Comparison of ENCODE assay signal across 25 cellular contexts in genomic region chr7:72325561-72325960, GRCh38.
"Had no signal": no experiment of that assay in that cellular context is flagged by ENCODE, and none has a peak within 500 bp of the region (broad histone marks: within the 10 kb centered on the region; RNA-seq: fewer than 3 reads in every experiment).

No MANE protein-coding gene starts in this region.

- H3K27me3 Mint-ChIP-seq: naive thymus-derived CD4-positive, alpha-beta T cell; stimulated activated naive B cell treated with anti-CD40 and anti-IgM and Interleukin-4, amounts not matched to agents 10 μg/mL and 1 μg/mL and 100 μg/mL, for 72 hours had no signal

- H3K27ac Mint-ChIP-seq: mesothelial cell of epicardium; naive thymus-derived CD4-positive, alpha-beta T cell; natural killer cell treated with Interleukin-12 subunit alpha and Interleukin-12 subunit beta and Interleukin-15 and Interleukin-18, amount 100 ng/mL, for 72 hours; progenitor cell of endocrine pancreas; stimulated activated naive B cell treated with anti-CD40 and anti-IgM and Interleukin-4, amounts not matched to agents 10 μg/mL and 1 μg/mL and 100 μg/mL, for 72 hours had no signal

- H3K4me1 Mint-ChIP-seq: mesothelial cell of epicardium; naive thymus-derived CD4-positive, alpha-beta T cell; stimulated activated naive B cell treated with anti-CD40 and anti-IgM and Interleukin-4, amounts not matched to agents 10 μg/mL and 1 μg/mL and 100 μg/mL, for 72 hours had no signal

- DNase-seq: kidney glomerular epithelial cell; left cardiac atrium; left lung; mesendoderm; naive thymus-derived CD4-positive, alpha-beta T cell; ovary; right lobe of liver; stimulated activated CD4-positive, alpha-beta T cell treated with anti-CD3 and anti-CD28 coated beads, Interleukin-12 subunit alpha, Interleukin-12 subunit beta, amount 100 ng/mL, for 4 hours; stimulated activated CD4-positive, alpha-beta T cell treated with anti-CD3 and anti-CD28 coated beads, Interleukin-15, amount 100 ng/mL, for 24 hours; stimulated activated CD4-positive, alpha-beta T cell treated with anti-CD3 and anti-CD28 coated beads, Interleukin-2, amount 100 ng/mL, for 24 hours; stimulated activated CD4-positive, alpha-beta T cell treated with anti-CD3 and anti-CD28 coated beads, Interleukin-4, amount 100 ng/mL, for 1 hour; stimulated activated naive B cell treated with anti-CD40 and anti-IgM and Interleukin-4, amounts not matched to agents 10 μg/mL and 1 μg/mL and 100 μg/mL, for 72 hours; stimulated activated naive CD8-positive, alpha-beta T cell treated with anti-CD3 and anti-CD28 coated beads, Interleukin-15, Interleukin-2, amounts not matched to agents 100 U/mL and 50 U/mL, for 24 hours; stomach; testis; thyroid gland; transverse colon; upper lobe of left lung had no signal

- H3K36me3 Mint-ChIP-seq: mesothelial cell of epicardium; naive thymus-derived CD4-positive, alpha-beta T cell; natural killer cell treated with Interleukin-12 subunit alpha and Interleukin-12 subunit beta and Interleukin-15 and Interleukin-18, amount 100 ng/mL, for 72 hours; stimulated activated naive B cell treated with anti-CD40 and anti-IgM and Interleukin-4, amounts not matched to agents 10 μg/mL and 1 μg/mL and 100 μg/mL, for 72 hours had no signal

- H3K4me2 ChIP-seq: hepatocyte had no signal

- H3K9me3 Mint-ChIP-seq: mesothelial cell of epicardium; natural killer cell treated with Interleukin-12 subunit alpha and Interleukin-12 subunit beta and Interleukin-15 and Interleukin-18, amount 100 ng/mL, for 72 hours had no signal

- H3K36me3 ChIP-seq: left lung, ovary, right atrium auricular region, right lobe of liver, stomach, thyroid gland, transverse colon, upper lobe of left lung, vagina had no signal

- H3K9me3 ChIP-seq: left lung, ovary, right atrium auricular region, right lobe of liver, stomach, testis, thyroid gland, transverse colon, upper lobe of left lung, vagina had no signal

- H3K27ac ChIP-seq: hepatocyte, left lung, ovary, right atrium auricular region, right lobe of liver, stomach, testis, thyroid gland, transverse colon, upper lobe of left lung, vagina had no signal

- H3K4me3 ChIP-seq: hepatocyte, left lung, lung, ovary, right atrium auricular region, right lobe of liver, stomach, testis, thyroid gland, transverse colon, upper lobe of left lung, vagina had no signal

- H3K27me3 ChIP-seq: left lung, ovary, right atrium auricular region, right lobe of liver, stomach, testis, thyroid gland, transverse colon, upper lobe of left lung, vagina had no signal

- H3K4me1 ChIP-seq: left lung, right atrium auricular region, right lobe of liver, stomach, testis, thyroid gland, transverse colon, upper lobe of left lung, vagina had no signal

- H3K79me2 ChIP-seq: hepatocyte had no signal

- H3K4me3 Mint-ChIP-seq: mesothelial cell of epicardium; naive thymus-derived CD4-positive, alpha-beta T cell; natural killer cell treated with Interleukin-12 subunit alpha and Interleukin-12 subunit beta and Interleukin-15 and Interleukin-18, amount 100 ng/mL, for 72 hours; stimulated activated naive B cell treated with anti-CD40 and anti-IgM and Interleukin-4, amounts not matched to agents 10 μg/mL and 1 μg/mL and 100 μg/mL, for 72 hours had no signal

- ATAC-seq: left cardiac atrium; left lung; naive thymus-derived CD4-positive, alpha-beta T cell; natural killer cell treated with Interleukin-12 subunit alpha and Interleukin-12 subunit beta and Interleukin-15 and Interleukin-18, amount 100 ng/mL, for 72 hours; right lobe of liver; stimulated activated naive B cell treated with anti-CD40 and anti-IgM and Interleukin-4, amounts not matched to agents 10 μg/mL and 1 μg/mL and 100 μg/mL, for 72 hours; stimulated activated naive CD8-positive, alpha-beta T cell treated with anti-CD3 and anti-CD28 coated beads, Interleukin-15, Interleukin-2, amounts not matched to agents 100 U/mL and 50 U/mL, for 24 hours had no signal

- H2AFZ ChIP-seq: hepatocyte had no signal
